Comparison of ENCODE assay signal across 8 cellular contexts in the genomic region with DNA sequence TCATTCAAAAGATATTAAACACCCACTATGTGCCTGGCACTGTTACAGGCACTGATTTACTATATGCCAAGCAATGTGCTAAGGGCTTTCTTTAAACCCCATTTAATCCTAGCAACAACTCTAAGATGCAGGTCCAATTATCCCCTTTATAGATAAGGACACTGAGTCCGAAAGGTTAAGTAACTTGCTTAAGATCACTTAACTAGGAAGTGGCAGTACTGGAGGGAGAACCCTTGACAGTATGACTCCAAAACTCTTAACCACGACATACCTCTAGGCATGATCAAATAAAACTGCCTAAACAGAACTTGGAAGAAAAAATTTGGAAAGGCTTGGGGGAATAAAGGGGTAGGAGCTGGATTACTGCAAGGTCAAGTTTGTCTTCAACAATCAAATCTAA. TPM values are rescaled to one million over a fixed set of nuclear protein-coding genes. Genes with fewer than 3 reads are reported as not detected.
DNase-seq lines count a peak whose midpoint lies in the region; ATAC-seq and TF ChIP-seq lines count a peak whose summit lies in the region.

No MANE protein-coding gene starts in this region.

- H3K4me3 ChIP-seq in transverse colon = peak overlapping the region in 3 of 4 donors; percentile 69 to 91 (median 74)

- H3K9me3 ChIP-seq in transverse colon = no peaks in the 10 kb centered on the region

- in situ Hi-C loops in transverse colon (cut with MboI; ENCODE audit: low pct_ligation_motif_present in 1 of 4, low pct_unique_long_range_greater_than_20kb in 1 of 4, low sequenced_read_pairs in 3 of 4) = loop anchor here in 2 of 4 donors (25.0 kb wide), 1 partner anchor 112 kb away; no protein-coding TSS in a partner anchor

- no peak for DNase-seq in activated naive CD4-positive, alpha-beta T cell treated with anti-CD3 and anti-CD28 coated beads, Interleukin-2, amount 10 ng/mL, durations not matched to agents 7 days and 5 days
- no peak for DNase-seq in activated naive CD4-positive, alpha-beta T cell treated with anti-CD3 and anti-CD28 coated beads, Interleukin-2, amount 50 U/mL, for 16 hours
- no peak for DNase-seq in activated CD8-positive, alpha-beta T cell treated with anti-CD3 and anti-CD28 coated beads, Interleukin-2, amount 10 ng/mL, durations not matched to agents 7 days and 5 days
- DNase-seq in kidney tubule cell (ENCODE audit: low spot score) (peak; percentile 28), transverse colon (no peak), NK-92 (lab: John Stamatoyannopoulos, UW; ENCODE audit: unreplicated experiment) (no peak)

- POLR2A ChIA-PET in activated CD8-positive, alpha-beta T cell treated with anti-CD3 and anti-CD28 coated beads, Interleukin-2, amount 10 ng/mL, durations not matched to agents 7 days and 5 days (lab: Charles Lee) = interaction anchor here (3.2 kb wide), 1 partner anchor 10 kb away, joined by 14 read pairs; no protein-coding TSS in a partner anchor

- H3K27me3 Mint-ChIP-seq in activated naive CD4-positive, alpha-beta T cell treated with anti-CD3 and anti-CD28 coated beads, Interleukin-2, amount 10 ng/mL, durations not matched to agents 7 days and 5 days = peaks cover 6% of the 10 kb centered on the region
- H3K27me3 Mint-ChIP-seq in activated CD8-positive, alpha-beta T cell treated with anti-CD3 and anti-CD28 coated beads, Interleukin-2, amount 10 ng/mL, durations not matched to agents 7 days and 5 days (ENCODE audit: low read depth) = no peaks in the 10 kb centered on the region

- ATAC-seq in activated CD8-positive, alpha-beta T cell treated with anti-CD3 and anti-CD28 coated beads, Interleukin-2, amount 10 ng/mL, durations not matched to agents 7 days and 5 days = no peak
- no peak for ATAC-seq in HG03097 (IDR thresholded peaks at IDR 0.05; ENCODE audit: low FRiP score, unreplicated experiment)
- ATAC-seq in GM21786 (IDR thresholded peaks at IDR 0.05; ENCODE audit: unreplicated experiment) = no peak

- CTCF ChIA-PET in activated naive CD4-positive, alpha-beta T cell treated with anti-CD3 and anti-CD28 coated beads, Interleukin-2, amount 10 ng/mL, durations not matched to agents 7 days and 5 days (lab: Charles Lee) = interaction anchor here (1.0 to 2.5 kb wide), 6 partner anchors 9 to 23 kb away, joined by 3 to 8 read pairs (median 5); no protein-coding TSS in a partner anchor
- CTCF ChIA-PET in activated CD8-positive, alpha-beta T cell treated with anti-CD3 and anti-CD28 coated beads, Interleukin-2, amount 10 ng/mL, durations not matched to agents 7 days and 5 days (lab: Charles Lee) = interaction anchor here (0.8 to 3.8 kb wide), 7 partner anchors 12 to 307 kb away, joined by 3 to 19 read pairs (median 4); no protein-coding TSS in a partner anchor

- intact Hi-C loops in transverse colon (cut with DNase I; ENCODE audit: low total_unique reads) = no loop called here

- no peaks in the 10 kb centered on the region for H3K27me3 ChIP-seq in transverse colon

- peaks cover 69% of the 10 kb centered on the region for H3K4me1 Mint-ChIP-seq in activated naive CD4-positive, alpha-beta T cell treated with anti-CD3 and anti-CD28 coated beads, Interleukin-2, amount 10 ng/mL, durations not matched to agents 7 days and 5 days
- H3K4me1 Mint-ChIP-seq in activated CD8-positive, alpha-beta T cell treated with anti-CD3 and anti-CD28 coated beads, Interleukin-2, amount 10 ng/mL, durations not matched to agents 7 days and 5 days (ENCODE audit: low read depth) = peaks cover 66% of the 10 kb centered on the region

- no peak for TF ChIP-seq EP300 in transverse colon (IDR thresholded peaks at IDR 0.05; ENCODE audit: low read depth)

- H3K9me3 Mint-ChIP-seq in activated naive CD4-positive, alpha-beta T cell treated with anti-CD3 and anti-CD28 coated beads, Interleukin-2, amount 10 ng/mL, durations not matched to agents 7 days and 5 days = no peaks in the 10 kb centered on the region
- no peaks in the 10 kb centered on the region for H3K9me3 Mint-ChIP-seq in activated CD8-positive, alpha-beta T cell treated with anti-CD3 and anti-CD28 coated beads, Interleukin-2, amount 10 ng/mL, durations not matched to agents 7 days and 5 days (ENCODE audit: insufficient read depth)

- H3K36me3 Mint-ChIP-seq in activated naive CD4-positive, alpha-beta T cell treated with anti-CD3 and anti-CD28 coated beads, Interleukin-2, amount 10 ng/mL, durations not matched to agents 7 days and 5 days = peaks cover 15% of the 10 kb centered on the region
- peaks cover 24% of the 10 kb centered on the region for H3K36me3 Mint-ChIP-seq in activated CD8-positive, alpha-beta T cell treated with anti-CD3 and anti-CD28 coated beads, Interleukin-2, amount 10 ng/mL, durations not matched to agents 7 days and 5 days (ENCODE audit: low read depth)

- H3K4me1 ChIP-seq in transverse colon = peaks cover 50 to 60% (median 55%) of the 10 kb centered on the region in 4 donors

- H3K36me3 ChIP-seq in transverse colon = no peaks in the 10 kb centered on the region

- H3K27ac ChIP-seq in transverse colon = peak overlapping the region; percentile 95 to 99 (median 96)

- peak overlapping the region; percentile 94 for H3K27ac Mint-ChIP-seq in activated naive CD4-positive, alpha-beta T cell treated with anti-CD3 and anti-CD28 coated beads, Interleukin-2, amount 10 ng/mL, durations not matched to agents 7 days and 5 days
- H3K27ac Mint-ChIP-seq in activated CD8-positive, alpha-beta T cell treated with anti-CD3 and anti-CD28 coated beads, Interleukin-2, amount 10 ng/mL, durations not matched to agents 7 days and 5 days = peak overlapping the region; percentile 88

- peak overlapping the region; percentile 95 for H3K4me3 Mint-ChIP-seq in activated naive CD4-positive, alpha-beta T cell treated with anti-CD3 and anti-CD28 coated beads, Interleukin-2, amount 10 ng/mL, durations not matched to agents 7 days and 5 days
- peak overlapping the region; percentile 96 for H3K4me3 Mint-ChIP-seq in activated CD8-positive, alpha-beta T cell treated with anti-CD3 and anti-CD28 coated beads, Interleukin-2, amount 10 ng/mL, durations not matched to agents 7 days and 5 days

- 14% methylated on average over 2 of the region's 2 CpGs; no CpG with 5 or more reads in 1 of the 2 donors for WGBS in transverse colon (ENCODE audit: low coverage in 1 of 2), 2 donors

- no peak for TF ChIP-seq CTCF in transverse colon (IDR thresholded peaks at IDR 0.05)

- TF ChIP-seq POLR2A in transverse colon (IDR thresholded peaks at IDR 0.05) = no peak

RNA-seq across cellular contexts. Expression of gene RAB14, which starts 1.7 kb away (rescaled TPM):
- total RNA-seq in activated CD8-positive, alpha-beta T cell treated with anti-CD3 and anti-CD28 coated beads, Interleukin-2, amount 10 ng/mL, durations not matched to agents 7 days and 5 days = 10 to 100 TPM; 56.7 to 68.2 TPM
- 10 to 100 TPM; 20.7 to 50.3 (median 37.9) TPM for total RNA-seq in transverse colon
